In genomic region chr1:20343149-20343936, GRCh38 we compare ENCODE assay signal across 10 cellular contexts. TPM values are rescaled to one million over a fixed set of nuclear protein-coding genes. Genes with fewer than 3 reads are reported as not detected.
DNase-seq lines count a peak whose midpoint lies in the region; ATAC-seq, FAIRE-seq and TF ChIP-seq lines count a peak whose summit lies in the region.
"Had no signal": no experiment of that assay in that cellular context is flagged by ENCODE, and none has a peak within 500 bp of the region (broad histone marks: within the 10 kb centered on the region; RNA-seq: fewer than 3 reads in every experiment).

No MANE protein-coding gene starts in this region.

- POLR2A ChIA-PET in K562 (lab: Yijun Ruan, JAX) = no interaction called here

- no peaks in the 10 kb centered on the region for H3K79me2 ChIP-seq in K562 (ENCODE audit: control insufficient read depth, insufficient read depth, low read length)

- BruUV-seq in K562 (replicated peaks; lab: Mats Ljungman, UMichigan) = no TSS peak

- H3K4me1 ChIP-seq in K562 (replicated peaks in 1 of 2; ENCODE audit: control insufficient read depth in 2 of 2, insufficient read depth in 2 of 2, low read length in 2 of 2) (peaks cover 0 to 14% of the 10 kb centered on the region in 2 experiments; a peak in 2 of 5 replicates), lower lobe of right lung (no peaks in the 10 kb centered on the region), upper lobe of right lung (no peaks in the 10 kb centered on the region)
- H3K4me1 ChIP-seq: gastrocnemius medialis had no signal

- no peak for TF ChIP-seq POLR2A in K562 (conservative IDR thresholded peaks at IDR 0.05)

- no peaks in the 10 kb centered on the region for H3K9me1 ChIP-seq in K562 (ENCODE audit: control insufficient read depth, insufficient read depth, low read length)

- intact Hi-C loops in K562 (cut with micrococcal nuclease) = no loop called here
- intact Hi-C loops in lower lobe of right lung (cut with DNase I) = no loop called here
- intact Hi-C loops in upper lobe of right lung (cut with DNase I) = no loop called here

- H3K9me3 ChIP-seq in K562 (replicated peaks; ENCODE audit: control insufficient read depth, insufficient read depth, low read depth, low read length) (no peaks in the 10 kb centered on the region), lower lobe of right lung (no peaks in the 10 kb centered on the region), upper lobe of right lung (no peaks in the 10 kb centered on the region)
- H3K9me3 ChIP-seq: gastrocnemius medialis had no signal

- ATAC-seq in K562 (peak; percentile 97), lower lobe of right lung (peak; percentile 31 to 41), upper lobe of right lung (peak; percentile 61)
- ATAC-seq: gastrocnemius medialis had no signal

- FAIRE-seq in K562 (lab: Jason Lieb, UNC) = no peak

- TF ChIP-seq CTCF in K562 (IDR thresholded peaks at IDR 0.05 in 2 of 3, conservative IDR thresholded peaks at IDR 0.05 in 1 of 3; ENCODE audit: insufficient read depth in 2 of 3, low read depth in 1 of 3, low read length in 3 of 3) (no peak), lower lobe of right lung (IDR thresholded peaks at IDR 0.05) (no peak), upper lobe of right lung (IDR thresholded peaks at IDR 0.05) (no peak)

- CTCF ChIA-PET in K562 (lab: Yijun Ruan, JAX; ENCODE audit: low intra/inter-chr PET ratio) = no interaction called here

- H3K4me2 ChIP-seq in K562 (ENCODE audit: insufficient read depth, low read length) = peak overlapping the region; percentile 49

- H3K9ac ChIP-seq in K562 (ENCODE audit: insufficient read depth in 1 of 2, low read depth in 2 of 2, low read length in 2 of 2) = peak overlapping the region in 1 of 2 experiments; percentile 70; a peak in 2 of 4 replicates

- WGBS in K562 (ENCODE audit: insufficient coverage, low coverage, missing lambda C conversion rate) = 63% methylated on average over 21 of the region's 59 CpGs

- in situ Hi-C loops in K562 (cut with MboI) = no loop called here

- no peaks in the 10 kb centered on the region; the same call in 1 of the 2 replicates for H4K20me1 ChIP-seq in K562 (replicated peaks; ENCODE audit: control insufficient read depth, insufficient read depth, low read length)

- no peaks in the 10 kb centered on the region for H3K36me3 ChIP-seq in K562 (ENCODE audit: control insufficient read depth, insufficient read depth, low read length)
- H3K36me3 ChIP-seq in lower lobe of right lung = no peaks in the 10 kb centered on the region
- H3K36me3 ChIP-seq in upper lobe of right lung = no peaks in the 10 kb centered on the region
- H3K36me3 ChIP-seq: gastrocnemius medialis had no signal

- no peak for TF ChIP-seq EP300 in K562 (IDR thresholded peaks at IDR 0.05; ENCODE audit: low read length)

- H3K27ac ChIP-seq in K562 (ENCODE audit: extremely low read depth, low read depth, low read length) (no peak overlapping the region), lower lobe of right lung (no peak overlapping the region), upper lobe of right lung (no peak overlapping the region)
- H3K27ac ChIP-seq: gastrocnemius medialis had no signal

- H3K4me3 ChIP-seq in K562 = peak overlapping the region; percentile 20; the same call in 1 of the 2 replicates
- H3K4me3 ChIP-seq in lower lobe of right lung = peak overlapping the region; percentile 30
- H3K4me3 ChIP-seq in upper lobe of right lung = no peak overlapping the region

- H3K27me3 ChIP-seq in K562 (ENCODE audit: control insufficient read depth in 2 of 2, insufficient read depth in 2 of 2, low read length in 2 of 2) = peaks cover 0 to 24% of the 10 kb centered on the region in 2 experiments; a peak in 2 of 5 replicates
- H3K27me3 ChIP-seq in lower lobe of right lung (ENCODE audit: low read depth) = peaks cover 20% of the 10 kb centered on the region
- H3K27me3 ChIP-seq in upper lobe of right lung = peaks cover 13% of the 10 kb centered on the region

- DNase-seq in activated effector memory CD4-positive, alpha-beta T cell treated with anti-CD3 and anti-CD28 coated beads, Interleukin-2, amount 50 U/mL, for 16 hours = peak; percentile 69
- no peak for DNase-seq in activated effector memory CD4-positive, alpha-beta T cell treated with Interleukin-2 at 50 U/mL for 16 hours
- peak; percentile 72 to 98 (median 96) for DNase-seq in K562 (ENCODE audit: extremely low read depth in 1 of 4, low spot score in 3 of 4)
- DNase-seq in lower lobe of right lung = no peak
- no peak for DNase-seq in upper lobe of right lung
- no peak for DNase-seq in amniotic stem cell (lab: John Stamatoyannopoulos, UW)
- DNase-seq in activated CD4-positive, CD25-positive, alpha-beta regulatory T cell treated with anti-CD3 and anti-CD28 coated beads, Interleukin-2, amount 50 U/mL, for 72 hours = no peak
- DNase-seq in HuH-7.5 (ENCODE audit: low spot score) = no peak
- DNase-seq: gastrocnemius medialis, NCI-H226 had no signal

- TF ChIP-seq RAD21 in K562 (CRISPR knock-in tag; conservative IDR thresholded peaks at IDR 0.05 in 1 of 2, IDR thresholded peaks at IDR 0.05 in 1 of 2) = no peak

- peak overlapping the region; percentile 79 for H2AFZ ChIP-seq in K562 (ENCODE audit: low read depth, low read length)

TF ChIP-seq in K562, 482 proteins besides CTCF, POLR2A, EP300 and RAD21 (continues in another document):
- TF ChIP-seq EGR1 (conservative IDR thresholded peaks at IDR 0.05) (peak; percentile 52; the same call in 1 of the 2 replicates), BDP1 (IDR thresholded peaks at IDR 0.05; ENCODE audit: insufficient read depth, insufficient read length) (no peak), ZNF184 (CRISPR knock-in tag; IDR thresholded peaks at IDR 0.05) (no peak), ZC3H11A (IDR thresholded peaks at IDR 0.05; ENCODE audit: low read depth, low read length) (no peak), SMARCE1 (IDR thresholded peaks at IDR 0.05) (no peak), VEZF1 (CRISPR knock-in tag; IDR thresholded peaks at IDR 0.05) (peak; percentile 70), ZNF134 (CRISPR knock-in tag; conservative IDR thresholded peaks at IDR 0.05) (no peak), KLF16 (IDR thresholded peaks at IDR 0.05) (no peak), BCL6 (CRISPR knock-in tag; IDR thresholded peaks at IDR 0.05) (no peak), ZBTB33 (CRISPR knock-in tag; IDR thresholded peaks at IDR 0.05) (peak; percentile 88), TFAP4 (CRISPR knock-in tag; IDR thresholded peaks at IDR 0.05; ENCODE audit: borderline replicate concordance) (0 out of 2 replicates have a peak, but pooled peaks have one; percentile 18), FOSL1 (tag; conservative IDR thresholded peaks at IDR 0.05) (no peak), MED1 (CRISPR knock-in tag; IDR thresholded peaks at IDR 0.05; ENCODE audit: borderline replicate concordance) (no peak)

RNA-seq across cellular contexts. Expression of gene VWA5B1, which starts 52.7 kb away (rescaled TPM):
- total RNA-seq in K562 (2011; cell fraction: chromatin; rRNA removed; ENCODE audit: low replicate concordance) = not detected in 2 replicates
- not detected in 2 replicates for total RNA-seq in K562 (2011; cell fraction: nucleolus; rRNA removed)
- not detected in 2 replicates for total RNA-seq in K562 (2011; cell fraction: nucleoplasm; rRNA removed)
- total RNA-seq in K562 (2014; rRNA removed) (not detected in 2 replicates), K562 (2014; rRNA removed; fragmentation: Illumina TruSeq; extraction: Trizol) (not detected in 2 replicates), K562 (2015; rRNA removed; fragmentation: Illumina TruSeq; extraction: Trizol) (not detected in 2 replicates), K562 (2021) (not detected in 2 replicates), lower lobe of right lung (0.30 TPM), upper lobe of right lung (0.09 TPM)
- polyA plus RNA-seq in K562 (2011; rRNA removed) (not detected in 2 replicates), K562 (2014; fragmentation: Illumina TruSeq; extraction: Trizol) (not detected in 2 replicates), K562 (2014; fragmentation: Nextera tagmentation; extraction: Ambion mirVana) (not detected), K562 (2014; rRNA removed) (not detected in 2 replicates)
- polyA plus RNA-seq in K562 (2011; cell fraction: cytosol; rRNA removed) = not detected in 2 replicates
- polyA plus RNA-seq in K562 (2011; cell fraction: nucleus; rRNA removed) = not detected in 2 replicates
- not detected in 2 replicates for polyA plus RNA-seq in K562 (2012)
- not detected in 2 replicates for polyA minus RNA-seq in K562 (2011; rRNA and poly(A)+ RNA removed)
- not detected in 2 replicates for polyA minus RNA-seq in K562 (2011; cell fraction: cytosol; rRNA and poly(A)+ RNA removed)
- polyA minus RNA-seq in K562 (2011; cell fraction: nucleus; rRNA and poly(A)+ RNA removed) = not detected in 2 replicates

Comparison
In these comparisons a context has a peak if more than half of its experiments do, and no peak if none do; other contexts are left out.
1. DNase-seq: peak in activated effector memory CD4-positive, alpha-beta T cell treated with anti-CD3 and anti-CD28 coated beads, Interleukin-2, amount 50 U/mL, for 16 hours (single experiment) and K562 (4 of 4); none in activated effector memory CD4-positive, alpha-beta T cell treated with Interleukin-2 at 50 U/mL for 16 hours (single experiment), lower lobe of right lung (single experiment), upper lobe of right lung (single experiment), amniotic stem cell (single experiment), activated CD4-positive, CD25-positive, alpha-beta regulatory T cell treated with anti-CD3 and anti-CD28 coated beads, Interleukin-2, amount 50 U/mL, for 72 hours (single experiment) and HuH-7.5 (single experiment).
2. ATAC-seq: peak in every context shown above with its lines; median percentile 97 in K562; 61 in upper lobe of right lung; 36 in lower lobe of right lung.